Comparison of ENCODE assay signal across 8 cellular contexts in the genomic region with DNA sequence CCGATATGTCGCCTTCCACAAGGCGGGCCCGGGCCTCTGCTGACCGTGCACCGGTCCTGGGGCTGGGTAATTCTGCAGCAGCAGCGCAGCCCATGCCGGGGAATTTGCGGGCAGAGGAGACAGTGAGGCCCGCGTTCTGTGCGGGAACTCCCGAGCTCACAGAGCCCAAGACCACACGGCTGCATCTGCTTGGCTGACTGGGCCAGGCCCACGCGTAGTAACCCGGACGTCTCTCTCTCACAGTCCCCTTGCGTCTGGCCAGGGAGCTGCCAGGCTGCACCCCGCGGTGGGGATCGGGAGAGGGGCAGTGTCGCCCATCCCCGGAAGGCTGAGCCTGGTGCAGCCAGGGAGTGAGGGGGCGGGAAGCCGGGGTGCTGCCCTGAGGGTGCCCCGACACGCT. TPM values are rescaled to one million over a fixed set of nuclear protein-coding genes. Genes with fewer than 3 reads are reported as not detected.
DNase-seq lines count a peak whose midpoint lies in the region; ATAC-seq and TF ChIP-seq lines count a peak whose summit lies in the region.
"Not testable (repeated sequence)": the region's sequence is repeated elsewhere in the genome, so short reads cannot be mapped to it uniquely, and the experiment has no call there.

No MANE protein-coding gene starts in this region.

- H3K27me3 Mint-ChIP-seq in CD4-positive, alpha-beta T cell; T-helper 17 cell; activated T-helper 17 cell treated with anti-CD3 and anti-CD28 coated beads, Interleukin-2, amount 50 U/mL, for 72 hours; naive thymus-derived CD4-positive, alpha-beta T cell: not testable (repeated sequence)

- not testable (repeated sequence) for H3K36me3 ChIP-seq in naive thymus-derived CD4-positive, alpha-beta T cell (ENCODE audit: control insufficient read depth in 2 of 3, insufficient read depth in 3 of 3, low read length in 3 of 3)

- not testable (repeated sequence) for H3K4me3 Mint-ChIP-seq in CD4-positive, alpha-beta T cell; T-helper 17 cell; activated T-helper 17 cell treated with anti-CD3 and anti-CD28 coated beads, Interleukin-2, amount 50 U/mL, for 72 hours; naive thymus-derived CD4-positive, alpha-beta T cell

- not testable (repeated sequence) for H3K9me3 ChIP-seq in CD4-positive, alpha-beta T cell (ENCODE audit: control insufficient read depth, low read length); T-helper 17 cell (ENCODE audit: control insufficient read depth, low read length, poor library complexity, severe bottlenecking); naive thymus-derived CD4-positive, alpha-beta T cell (ENCODE audit: control insufficient read depth in 2 of 3, low read length in 3 of 3)

- intact Hi-C loops in CD4-positive, alpha-beta T cell (cut with DNase I, micrococcal nuclease); Right ventricle myocardium inferior (cut with DNase I); naive thymus-derived CD4-positive, alpha-beta T cell (cut with micrococcal nuclease): not testable (repeated sequence)

- ATAC-seq in CD4-positive, alpha-beta T cell (ENCODE audit: poor library complexity), result peak; percentile 69
- peak; percentile 42 for ATAC-seq in GM19395 (IDR thresholded peaks at IDR 0.05; ENCODE audit: unreplicated experiment)
- ATAC-seq in HG03159 (IDR thresholded peaks at IDR 0.05; ENCODE audit: unreplicated experiment), result peak; percentile 46
- ATAC-seq in T-helper 17 cell, result peak; percentile 78
- ATAC-seq in activated T-helper 17 cell treated with anti-CD3 and anti-CD28 coated beads, Interleukin-2, amount 50 U/mL, for 72 hours (replicated peaks), result peak; percentile 54
- ATAC-seq in Right ventricle myocardium inferior, result peak; percentile 19
- ATAC-seq in naive thymus-derived CD4-positive, alpha-beta T cell, result peak; percentile 55
- ATAC-seq in stimulated activated naive CD8-positive, alpha-beta T cell treated with anti-CD3 and anti-CD28 coated beads, Interleukin-15, Interleukin-2, amounts not matched to agents 100 U/mL and 50 U/mL, for 24 hours, result peak; percentile 56

- not testable (repeated sequence) for H3K27me3 ChIP-seq in CD4-positive, alpha-beta T cell (ENCODE audit: control insufficient read depth, insufficient read depth, low read length); naive thymus-derived CD4-positive, alpha-beta T cell (ENCODE audit: control insufficient read depth in 2 of 2, insufficient read depth in 2 of 2, low read length in 2 of 2)

- H3K4me1 ChIP-seq in naive thymus-derived CD4-positive, alpha-beta T cell (ENCODE audit: control insufficient read depth in 2 of 2, insufficient read depth in 2 of 2, low read length in 2 of 2), result not testable (repeated sequence)

- H3K36me3 Mint-ChIP-seq in CD4-positive, alpha-beta T cell (ENCODE audit: low read depth); T-helper 17 cell (ENCODE audit: low read depth); activated T-helper 17 cell treated with anti-CD3 and anti-CD28 coated beads, Interleukin-2, amount 50 U/mL, for 72 hours (ENCODE audit: low read depth); naive thymus-derived CD4-positive, alpha-beta T cell: not testable (repeated sequence)

- H3K4me3 ChIP-seq in naive thymus-derived CD4-positive, alpha-beta T cell (ENCODE audit: low read length), result not testable (repeated sequence)

- not testable (repeated sequence) for H3K27ac ChIP-seq in CD4-positive, alpha-beta T cell (ENCODE audit: low read depth, low read length); naive thymus-derived CD4-positive, alpha-beta T cell (ENCODE audit: low read depth, low read length)

- not testable (repeated sequence) for H3K9me3 Mint-ChIP-seq in CD4-positive, alpha-beta T cell; activated T-helper 17 cell treated with anti-CD3 and anti-CD28 coated beads, Interleukin-2, amount 50 U/mL, for 72 hours; naive thymus-derived CD4-positive, alpha-beta T cell

- H3K27ac Mint-ChIP-seq in CD4-positive, alpha-beta T cell; T-helper 17 cell; activated T-helper 17 cell treated with anti-CD3 and anti-CD28 coated beads, Interleukin-2, amount 50 U/mL, for 72 hours; naive thymus-derived CD4-positive, alpha-beta T cell: not testable (repeated sequence)

- not testable (repeated sequence) for TF ChIP-seq CTCF in CD4-positive, alpha-beta T cell (IDR thresholded peaks at IDR 0.05)

- POLR2A ChIA-PET in CD4-positive, alpha-beta T cell (lab: Charles Lee); naive thymus-derived CD4-positive, alpha-beta T cell (lab: Charles Lee): not testable (repeated sequence)

- CTCF ChIA-PET in CD4-positive, alpha-beta T cell (lab: Charles Lee); naive thymus-derived CD4-positive, alpha-beta T cell (lab: Charles Lee): not testable (repeated sequence)

- H3K4me1 Mint-ChIP-seq in CD4-positive, alpha-beta T cell (ENCODE audit: low read depth); T-helper 17 cell; activated T-helper 17 cell treated with anti-CD3 and anti-CD28 coated beads, Interleukin-2, amount 50 U/mL, for 72 hours; naive thymus-derived CD4-positive, alpha-beta T cell: not testable (repeated sequence)

- DNase-seq in CD4-positive, alpha-beta T cell; T-helper 17 cell; Right ventricle myocardium inferior (ENCODE audit: missing footprints); naive thymus-derived CD4-positive, alpha-beta T cell; stimulated activated naive CD8-positive, alpha-beta T cell treated with anti-CD3 and anti-CD28 coated beads, Interleukin-15, Interleukin-2, amounts not matched to agents 100 U/mL and 50 U/mL, for 24 hours: not testable (repeated sequence)

RNA-seq across cellular contexts. Expression of gene SIK1, which starts 27.8 kb away (rescaled TPM):
- 100 to 1,000 TPM; 314 to 317 TPM for total RNA-seq in CD4-positive, alpha-beta T cell
- 100 to 1,000 TPM; 229 to 266 TPM for total RNA-seq in T-helper 17 cell
- 1 to 10 TPM; 8.1 to 8.5 TPM for total RNA-seq in activated T-helper 17 cell treated with anti-CD3 and anti-CD28 coated beads, Interleukin-2, amount 50 U/mL, for 72 hours
- 4.6 TPM for total RNA-seq in Right ventricle myocardium inferior
- 100 to 1,000 TPM in 2 of 5 experiments, 10 to 100 TPM in 1, 1 to 10 TPM in 2; 1.5 to 414 (median 10.7) TPM for total RNA-seq in naive thymus-derived CD4-positive, alpha-beta T cell
- polyA plus RNA-seq in naive thymus-derived CD4-positive, alpha-beta T cell, result under 1 TPM in 1 of 2 donors, not detected in 1; 0.21 TPM

Comparison
In these comparisons a context has a peak if more than half of its experiments do, and no peak if none do; other contexts are left out.
1. ATAC-seq: peak in every context shown above with its lines; median percentile 78 in T-helper 17 cell; 69 in CD4-positive, alpha-beta T cell; 56 in stimulated activated naive CD8-positive, alpha-beta T cell treated with anti-CD3 and anti-CD28 coated beads, Interleukin-15, Interleukin-2, amounts not matched to agents 100 U/mL and 50 U/mL, for 24 hours; 55 in naive thymus-derived CD4-positive, alpha-beta T cell; 54 in activated T-helper 17 cell treated with anti-CD3 and anti-CD28 coated beads, Interleukin-2, amount 50 U/mL, for 72 hours; 46 in HG03159; 42 in GM19395; 19 in Right ventricle myocardium inferior.